12 cellular contexts compared by ENCODE assay signal in genomic region chr2:237721828-237722227, GRCh38.
DNase-seq lines count a peak whose midpoint lies in the region; ATAC-seq lines count a peak whose summit lies in the region.
"Had no signal": no experiment of that assay in that cellular context is flagged by ENCODE, and none has a peak within 500 bp of the region (broad histone marks: within the 10 kb centered on the region; RNA-seq: fewer than 3 reads in every experiment).

No MANE protein-coding gene starts in this region.

- no peak for ATAC-seq in activated T-cell treated with anti-CD3 and anti-CD28 coated beads, Interleukin-2, amount 50 U/mL, for 4 hours
- ATAC-seq in activated T-cell treated with anti-CD3 and anti-CD28 coated beads, Interleukin-2, amount 50 U/mL, for 72 hours (replicated peaks in 1 of 2): no peak
- no peak for ATAC-seq in stimulated activated naive B cell treated with anti-CD40 and anti-IgM and Interleukin-4, amounts not matched to agents 10 μg/mL and 1 μg/mL and 100 μg/mL, for 72 hours (replicated peaks)

- H2BK15ac ChIP-seq in mesenchymal stem cell (ENCODE audit: low read depth, poor library complexity, severe bottlenecking): no peak overlapping the region

- H3K79me1 ChIP-seq in mesenchymal stem cell (replicated peaks; ENCODE audit: low read length, poor library complexity, severe bottlenecking): peaks cover 25% of the 10 kb centered on the region

- no peak overlapping the region for H3K4ac ChIP-seq in mesenchymal stem cell (ENCODE audit: low read depth in 1 of 2, low read length in 2 of 2)

- H2AK5ac ChIP-seq in mesenchymal stem cell (ENCODE audit: low read length, severe bottlenecking): peak overlapping the region; percentile 76

- no peak overlapping the region for H2BK12ac ChIP-seq in mesenchymal stem cell (ENCODE audit: low read length in 2 of 2)

- peak overlapping the region; percentile 12 for H3K27ac Mint-ChIP-seq in activated T-cell treated with anti-CD3 and anti-CD28 coated beads, Interleukin-2, amount 50 U/mL, for 24 hours
- H3K27ac Mint-ChIP-seq in activated T-cell treated with anti-CD3 and anti-CD28 coated beads, Interleukin-2, amount 50 U/mL, for 72 hours: peak overlapping the region; percentile 6
- H3K27ac Mint-ChIP-seq in stimulated activated naive B cell treated with anti-CD40 and anti-IgM and Interleukin-4, amounts not matched to agents 10 μg/mL and 1 μg/mL and 100 μg/mL, for 72 hours: peak overlapping the region; percentile 20

- H3K18ac ChIP-seq in mesenchymal stem cell (ENCODE audit: low read depth in 1 of 2, low read length in 2 of 2): no peak overlapping the region

- peak overlapping the region; percentile 76 for H3K27ac ChIP-seq in mesenchymal stem cell (ENCODE audit: low read length, poor library complexity, severe bottlenecking)
- H3K27ac ChIP-seq: ovary, upper lobe of left lung had no signal

- H3K36me3 ChIP-seq in mesenchymal stem cell (ENCODE audit: control insufficient read depth in 1 of 2, insufficient read depth in 2 of 2, low read depth in 1 of 2, low read length in 2 of 2): peaks cover 10 to 55% of the 10 kb centered on the region in 2 experiments
- H3K36me3 ChIP-seq: ovary had no signal

- no peak overlapping the region for H4K91ac ChIP-seq in mesenchymal stem cell (ENCODE audit: low read length)

- no peak overlapping the region for H3K4me2 ChIP-seq in mesenchymal stem cell (ENCODE audit: low read length, poor library complexity, severe bottlenecking)

- H3K9me3 ChIP-seq in mesenchymal stem cell (ENCODE audit: control insufficient read depth, low read length): no peaks in the 10 kb centered on the region
- H3K9me3 ChIP-seq: ovary, upper lobe of left lung had no signal

- H3K36me3 Mint-ChIP-seq in activated T-cell treated with anti-CD3 and anti-CD28 coated beads, Interleukin-2, amount 50 U/mL, for 24 hours (ENCODE audit: low read depth): peaks cover 90% of the 10 kb centered on the region
- H3K36me3 Mint-ChIP-seq in activated T-cell treated with anti-CD3 and anti-CD28 coated beads, Interleukin-2, amount 50 U/mL, for 4 hours (ENCODE audit: insufficient read depth): peaks cover 36% of the 10 kb centered on the region
- peaks cover 4 to 13% of the 10 kb centered on the region in 2 donors for H3K36me3 Mint-ChIP-seq in activated T-cell treated with anti-CD3 and anti-CD28 coated beads, Interleukin-2, amount 50 U/mL, for 72 hours (ENCODE audit: insufficient read depth in 2 of 2)
- peaks cover 40 to 57% of the 10 kb centered on the region in 2 donors for H3K36me3 Mint-ChIP-seq in stimulated activated naive B cell treated with anti-CD40 and anti-IgM and Interleukin-4, amounts not matched to agents 10 μg/mL and 1 μg/mL and 100 μg/mL, for 72 hours

- no peak overlapping the region for H2BK5ac ChIP-seq in mesenchymal stem cell (ENCODE audit: low read depth, low read length, poor library complexity, severe bottlenecking)

- peaks cover 70% of the 10 kb centered on the region for H3K4me1 Mint-ChIP-seq in activated T-cell treated with anti-CD3 and anti-CD28 coated beads, Interleukin-2, amount 50 U/mL, for 24 hours (ENCODE audit: low read depth)
- peaks cover 58% of the 10 kb centered on the region for H3K4me1 Mint-ChIP-seq in activated T-cell treated with anti-CD3 and anti-CD28 coated beads, Interleukin-2, amount 50 U/mL, for 4 hours (ENCODE audit: low read depth)
- H3K4me1 Mint-ChIP-seq in activated T-cell treated with anti-CD3 and anti-CD28 coated beads, Interleukin-2, amount 50 U/mL, for 72 hours (ENCODE audit: low read depth): peaks cover 34% of the 10 kb centered on the region
- H3K4me1 Mint-ChIP-seq in stimulated activated naive B cell treated with anti-CD40 and anti-IgM and Interleukin-4, amounts not matched to agents 10 μg/mL and 1 μg/mL and 100 μg/mL, for 72 hours: peaks cover 38 to 75% of the 10 kb centered on the region in 2 donors

- H3K27me3 ChIP-seq in mesenchymal stem cell (ENCODE audit: control insufficient read depth in 1 of 2, insufficient read depth in 1 of 2, low read length in 2 of 2): no peaks in the 10 kb centered on the region
- H3K27me3 ChIP-seq: ovary, upper lobe of left lung had no signal

- no peaks in the 10 kb centered on the region for H3K27me3 Mint-ChIP-seq in activated T-cell treated with anti-CD3 and anti-CD28 coated beads, Interleukin-2, amount 50 U/mL, for 24 hours
- no peaks in the 10 kb centered on the region for H3K27me3 Mint-ChIP-seq in activated T-cell treated with anti-CD3 and anti-CD28 coated beads, Interleukin-2, amount 50 U/mL, for 4 hours (ENCODE audit: low read depth)
- no peaks in the 10 kb centered on the region for H3K27me3 Mint-ChIP-seq in activated T-cell treated with anti-CD3 and anti-CD28 coated beads, Interleukin-2, amount 50 U/mL, for 72 hours (ENCODE audit: low read depth)
- no peaks in the 10 kb centered on the region for H3K27me3 Mint-ChIP-seq in stimulated activated naive B cell treated with anti-CD40 and anti-IgM and Interleukin-4, amounts not matched to agents 10 μg/mL and 1 μg/mL and 100 μg/mL, for 72 hours

- no peak overlapping the region for H3K9ac ChIP-seq in mesenchymal stem cell (ENCODE audit: low read length)

- no peak overlapping the region for H3K14ac ChIP-seq in mesenchymal stem cell (ENCODE audit: low read length in 2 of 2)

- H4K8ac ChIP-seq in mesenchymal stem cell (ENCODE audit: low read length): no peak overlapping the region

- DNase-seq in activated T-cell treated with anti-CD3 and anti-CD28 coated beads, Interleukin-2, amount 50 U/mL, for 24 hours: no peak
- no peak for DNase-seq in activated T-cell treated with anti-CD3 and anti-CD28 coated beads, Interleukin-2, amount 50 U/mL, for 4 hours
- no peak for DNase-seq in activated T-cell treated with anti-CD3 and anti-CD28 coated beads, Interleukin-2, amount 50 U/mL, for 72 hours
- DNase-seq in mesenchymal stem cell (no peak), medulla oblongata (ENCODE audit: extremely low spot score) (no peak), dermis blood vessel endothelial cell (no peak), hippocampal formation (lab: John Stamatoyannopoulos, UW) (no peak)
- DNase-seq in stimulated activated naive B cell treated with anti-CD40 and anti-IgM and Interleukin-4, amounts not matched to agents 10 μg/mL and 1 μg/mL and 100 μg/mL, for 72 hours: no peak
- DNase-seq: NCI-H1694 treated with DMSO at 0.1 percent for 48 hours, NCI-H748 treated with DMSO at 0.1 percent for 48 hours, ovary, upper lobe of left lung had no signal

- no peak overlapping the region for H3K4me3 ChIP-seq in mesenchymal stem cell (ENCODE audit: insufficient read depth in 1 of 2, low read depth in 1 of 2, low read length in 2 of 2)
- H3K4me3 ChIP-seq: ovary, upper lobe of left lung had no signal

- H3K4me3 Mint-ChIP-seq in activated T-cell treated with anti-CD3 and anti-CD28 coated beads, Interleukin-2, amount 50 U/mL, for 24 hours: no peak overlapping the region
- no peak overlapping the region for H3K4me3 Mint-ChIP-seq in activated T-cell treated with anti-CD3 and anti-CD28 coated beads, Interleukin-2, amount 50 U/mL, for 4 hours
- no peak overlapping the region for H3K4me3 Mint-ChIP-seq in activated T-cell treated with anti-CD3 and anti-CD28 coated beads, Interleukin-2, amount 50 U/mL, for 72 hours
- H3K4me3 Mint-ChIP-seq in stimulated activated naive B cell treated with anti-CD40 and anti-IgM and Interleukin-4, amounts not matched to agents 10 μg/mL and 1 μg/mL and 100 μg/mL, for 72 hours: no peak overlapping the region

- peaks cover 24% of the 10 kb centered on the region for H3K4me1 ChIP-seq in mesenchymal stem cell (ENCODE audit: control insufficient read depth, insufficient read depth, low read depth, low read length)

- no peak overlapping the region for H2BK120ac ChIP-seq in mesenchymal stem cell (ENCODE audit: low read depth, low read length)

- no peak overlapping the region for H2AFZ ChIP-seq in mesenchymal stem cell (ENCODE audit: low read depth, low read length)

- 75% methylated on average over 4 of the region's 8 CpGs for WGBS in mesenchymal stem cell

- no peak overlapping the region for H3K23ac ChIP-seq in mesenchymal stem cell (ENCODE audit: low read length in 2 of 2)

- H3K9me3 Mint-ChIP-seq in activated T-cell treated with anti-CD3 and anti-CD28 coated beads, Interleukin-2, amount 50 U/mL, for 24 hours: no peaks in the 10 kb centered on the region
- no peaks in the 10 kb centered on the region for H3K9me3 Mint-ChIP-seq in activated T-cell treated with anti-CD3 and anti-CD28 coated beads, Interleukin-2, amount 50 U/mL, for 4 hours
- no peaks in the 10 kb centered on the region for H3K9me3 Mint-ChIP-seq in activated T-cell treated with anti-CD3 and anti-CD28 coated beads, Interleukin-2, amount 50 U/mL, for 72 hours
- H3K9me3 Mint-ChIP-seq in stimulated activated naive B cell treated with anti-CD40 and anti-IgM and Interleukin-4, amounts not matched to agents 10 μg/mL and 1 μg/mL and 100 μg/mL, for 72 hours: no peaks in the 10 kb centered on the region
